35 cellular contexts compared by ENCODE assay signal in the genomic region with DNA sequence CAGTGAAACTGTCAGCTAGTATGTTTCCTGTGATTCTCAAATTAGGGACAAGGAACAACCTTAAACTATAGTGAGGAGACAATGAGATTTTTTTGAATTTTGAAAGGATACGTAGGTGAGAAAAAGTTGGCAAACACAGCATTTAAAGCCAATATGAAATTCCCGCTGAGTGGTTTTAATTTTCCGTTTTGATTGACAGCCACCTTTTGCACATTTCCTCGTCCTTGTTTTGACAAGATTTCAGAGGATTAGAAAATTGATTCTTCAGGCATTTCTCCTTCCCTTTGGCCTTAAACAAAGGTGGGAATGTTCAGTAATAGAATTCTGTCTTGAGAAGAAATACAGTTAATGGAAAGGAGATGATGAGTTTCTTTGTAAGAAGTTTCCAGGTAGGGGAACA.
"Had no signal": no experiment of that assay in that cellular context is flagged by ENCODE, and none has a peak within 500 bp of the region (broad histone marks: within the 10 kb centered on the region; RNA-seq: fewer than 3 reads in every experiment).

No MANE protein-coding gene starts in this region.

- H3K36me3 Mint-ChIP-seq: activated CD8-positive, alpha-beta memory T cell treated with anti-CD3 and anti-CD28 coated beads, Interleukin-2, amount 10 ng/mL, durations not matched to agents 7 days and 5 days; activated naive CD8-positive, alpha-beta T cell treated with anti-CD3 and anti-CD28 coated beads for 36 hours; T-cell had no signal

- H3K27ac ChIP-seq: brain microvascular endothelial cell, Peyer's patch, SJSA1, VCaP had no signal

- H3K27me3 ChIP-seq: brain microvascular endothelial cell, MG63, Peyer's patch, SJSA1 had no signal

- H3K36me3 ChIP-seq: brain microvascular endothelial cell, MG63, Peyer's patch, SJSA1 had no signal

- H3K4me1 ChIP-seq: Peyer's patch, SJSA1 had no signal

- H3K9me3 ChIP-seq: MG63, Peyer's patch, SJSA1 had no signal

- H3K9me3 Mint-ChIP-seq: activated CD4-positive, alpha-beta memory T cell treated with anti-CD3 and anti-CD28 coated beads, Interleukin-2, amount 10 ng/mL, durations not matched to agents 7 days and 5 days; activated naive CD8-positive, alpha-beta T cell treated with anti-CD3 and anti-CD28 coated beads for 36 hours; T-cell had no signal

- H3K27ac Mint-ChIP-seq: activated CD4-positive, alpha-beta memory T cell treated with anti-CD3 and anti-CD28 coated beads, Interleukin-2, amount 10 ng/mL, durations not matched to agents 7 days and 5 days; activated CD8-positive, alpha-beta memory T cell treated with anti-CD3 and anti-CD28 coated beads, Interleukin-2, amount 10 ng/mL, durations not matched to agents 7 days and 5 days; activated naive CD8-positive, alpha-beta T cell treated with anti-CD3 and anti-CD28 coated beads for 36 hours; T-cell; T-helper 17 cell had no signal

- H3K4me3 ChIP-seq: MG63, Peyer's patch, SJSA1 had no signal

- ATAC-seq: activated CD8-positive, alpha-beta memory T cell treated with anti-CD3 and anti-CD28 coated beads, Interleukin-2, amount 10 ng/mL, durations not matched to agents 7 days and 5 days; PC-3; SK-N-SH treated with all-trans-retinoic acid at 6 μM for 48 hours; T-cell; T-helper 17 cell had no signal

- H3K27me3 Mint-ChIP-seq: activated CD4-positive, alpha-beta memory T cell treated with anti-CD3 and anti-CD28 coated beads, Interleukin-2, amount 10 ng/mL, durations not matched to agents 7 days and 5 days; activated CD8-positive, alpha-beta memory T cell treated with anti-CD3 and anti-CD28 coated beads, Interleukin-2, amount 10 ng/mL, durations not matched to agents 7 days and 5 days; activated naive CD8-positive, alpha-beta T cell treated with anti-CD3 and anti-CD28 coated beads for 36 hours; T-cell; T-helper 17 cell had no signal

- DNase-seq: activated CD4-positive, alpha-beta memory T cell treated with anti-CD3 and anti-CD28 coated beads, Interleukin-2, amount 10 ng/mL, durations not matched to agents 7 days and 5 days; activated CD4-positive, alpha-beta T cell treated with anti-CD3 and anti-CD28 coated beads for 1 hour; activated CD4-positive, alpha-beta T cell treated with anti-CD3 and anti-CD28 coated beads for 48 hours; activated CD4-positive, CD25-positive, alpha-beta regulatory T cell; activated CD8-positive, alpha-beta memory T cell treated with anti-CD3 and anti-CD28 coated beads for 24 hours; activated CD8-positive, alpha-beta memory T cell treated with anti-CD3 and anti-CD28 coated beads, Interleukin-2, amount 10 ng/mL, durations not matched to agents 7 days and 5 days; activated CD8-positive, alpha-beta memory T cell treated with anti-CD3 and anti-CD28 coated beads, Interleukin-2, amount 50 U/mL, for 48 hours; activated effector memory CD4-positive, alpha-beta T cell treated with anti-CD3 and anti-CD28 coated beads, Interleukin-2, amount 50 U/mL, for 16 hours; activated naive CD4-positive, alpha-beta T cell; activated naive CD4-positive, alpha-beta T cell treated with anti-CD3 and anti-CD28 coated beads, Interleukin-2, amount 50 U/mL, for 16 hours; activated naive CD8-positive, alpha-beta T cell treated with anti-CD3 and anti-CD28 coated beads for 36 hours; activated T-cell treated with anti-CD3 and anti-CD28 coated beads, Interleukin-2, amount 50 U/mL, for 48 hours; amniotic stem cell; aorta; brain microvascular endothelial cell; central memory CD4-positive, alpha-beta T cell; Kasumi-1; MG63; NCI-H1092; NCI-H1436 treated with DMSO at 0.1 percent for 48 hours; NCI-H1694 treated with DMSO at 0.1 percent for 48 hours; NCI-H2029; NCI-H510A; NCI-H526; NCI-H748 treated with DMSO at 0.1 percent for 48 hours; NK-92 treated with Interleukin-12 subunit alpha and Interleukin-12 subunit beta, amount 100 ng/mL, for 24 hours; PC-3; Peyer's patch; RPMI8226; SHP77 treated with DMSO at 0.1 percent for 48 hours; T-cell; T-helper 17 cell had no signal

- H3K4me3 Mint-ChIP-seq: activated CD4-positive, alpha-beta memory T cell treated with anti-CD3 and anti-CD28 coated beads, Interleukin-2, amount 10 ng/mL, durations not matched to agents 7 days and 5 days; activated CD8-positive, alpha-beta memory T cell treated with anti-CD3 and anti-CD28 coated beads, Interleukin-2, amount 10 ng/mL, durations not matched to agents 7 days and 5 days; activated naive CD8-positive, alpha-beta T cell treated with anti-CD3 and anti-CD28 coated beads for 36 hours; T-cell had no signal
